In the genomic region with DNA sequence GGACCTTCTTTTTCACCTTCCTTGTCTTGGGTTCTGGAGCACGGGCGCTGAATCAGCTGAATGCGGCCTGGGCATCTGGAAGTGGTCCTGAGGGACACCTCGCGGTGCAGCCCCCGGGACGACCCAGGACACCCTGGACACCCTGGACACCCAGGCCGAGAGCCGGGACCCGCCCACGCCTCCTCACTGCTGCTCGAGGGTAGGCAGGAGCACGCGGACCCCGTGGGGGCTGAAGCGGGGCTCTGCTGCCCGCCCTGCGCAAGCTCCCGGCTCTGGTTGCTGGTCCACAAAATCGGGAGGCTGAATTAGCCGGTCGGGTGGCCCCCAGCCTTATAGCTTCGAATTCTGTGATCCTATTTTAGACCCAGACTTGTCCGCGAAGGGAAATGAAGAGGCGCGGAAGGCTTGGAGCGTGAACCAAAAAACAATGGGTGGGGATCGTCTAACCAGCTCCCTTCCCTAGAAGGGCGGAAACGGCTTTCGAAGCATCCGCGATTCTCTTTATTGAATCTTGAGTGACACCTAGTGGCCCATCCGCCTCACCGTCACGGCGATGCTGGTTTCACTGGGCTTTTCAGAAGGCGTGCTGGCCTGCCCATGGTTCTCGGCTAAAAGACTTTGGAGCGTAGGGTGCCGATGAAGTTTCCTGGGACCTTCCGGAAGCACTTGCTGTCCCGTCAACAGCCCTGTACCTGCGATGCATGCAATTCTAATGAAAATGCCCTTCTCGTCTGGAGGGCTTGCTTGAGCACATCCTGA, we compare ENCODE assay signal across 1 cellular context.
TF ChIP-seq lines count a peak whose summit lies in the region.

No MANE protein-coding gene starts in this region.

TF ChIP-seq in K562, 482 proteins besides CTCF, POLR2A, EP300 and RAD21 (continued from another document and continues in another):
- TF ChIP-seq, protein P1, sequence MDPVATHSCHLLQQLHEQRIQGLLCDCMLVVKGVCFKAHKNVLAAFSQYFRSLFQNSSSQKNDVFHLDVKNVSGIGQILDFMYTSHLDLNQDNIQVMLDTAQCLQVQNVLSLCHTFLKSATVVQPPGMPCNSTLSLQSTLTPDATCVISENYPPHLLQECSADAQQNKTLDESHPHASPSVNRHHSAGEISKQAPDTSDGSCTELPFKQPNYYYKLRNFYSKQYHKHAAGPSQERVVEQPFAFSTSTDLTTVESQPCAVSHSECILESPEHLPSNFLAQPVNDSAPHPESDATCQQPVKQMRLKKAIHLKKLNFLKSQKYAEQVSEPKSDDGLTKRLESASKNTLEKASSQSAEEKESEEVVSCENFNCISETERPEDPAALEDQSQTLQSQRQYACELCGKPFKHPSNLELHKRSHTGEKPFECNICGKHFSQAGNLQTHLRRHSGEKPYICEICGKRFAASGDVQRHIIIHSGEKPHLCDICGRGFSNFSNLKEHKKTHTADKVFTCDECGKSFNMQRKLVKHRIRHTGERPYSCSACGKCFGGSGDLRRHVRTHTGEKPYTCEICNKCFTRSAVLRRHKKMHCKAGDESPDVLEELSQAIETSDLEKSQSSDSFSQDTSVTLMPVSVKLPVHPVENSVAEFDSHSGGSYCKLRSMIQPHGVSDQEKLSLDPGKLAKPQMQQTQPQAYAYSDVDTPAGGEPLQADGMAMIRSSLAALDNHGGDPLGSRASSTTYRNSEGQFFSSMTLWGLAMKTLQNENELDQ (CRISPR knock-in tag; IDR thresholded peaks at IDR 0.05; ENCODE audit: borderline replicate concordance) = no peak
- TF ChIP-seq, protein P2, sequence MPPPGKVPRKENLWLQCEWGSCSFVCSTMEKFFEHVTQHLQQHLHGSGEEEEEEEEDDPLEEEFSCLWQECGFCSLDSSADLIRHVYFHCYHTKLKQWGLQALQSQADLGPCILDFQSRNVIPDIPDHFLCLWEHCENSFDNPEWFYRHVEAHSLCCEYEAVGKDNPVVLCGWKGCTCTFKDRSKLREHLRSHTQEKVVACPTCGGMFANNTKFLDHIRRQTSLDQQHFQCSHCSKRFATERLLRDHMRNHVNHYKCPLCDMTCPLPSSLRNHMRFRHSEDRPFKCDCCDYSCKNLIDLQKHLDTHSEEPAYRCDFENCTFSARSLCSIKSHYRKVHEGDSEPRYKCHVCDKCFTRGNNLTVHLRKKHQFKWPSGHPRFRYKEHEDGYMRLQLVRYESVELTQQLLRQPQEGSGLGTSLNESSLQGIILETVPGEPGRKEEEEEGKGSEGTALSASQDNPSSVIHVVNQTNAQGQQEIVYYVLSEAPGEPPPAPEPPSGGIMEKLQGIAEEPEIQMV (tag; conservative IDR thresholded peaks at IDR 0.05; ENCODE audit: low read depth) = no peak
- TF ChIP-seq TOE1 (IDR thresholded peaks at IDR 0.05; ENCODE audit: borderline replicate concordance) (no peak), TOE1 (CRISPR knock-in tag; IDR thresholded peaks at IDR 0.05; ENCODE audit: borderline replicate concordance, low read depth) (no peak), ZNF444 (CRISPR knock-in tag; IDR thresholded peaks at IDR 0.05) (no peak), RFX5 (IDR thresholded peaks at IDR 0.05; ENCODE audit: low read depth, low read length) (no peak), KDM4B (IDR thresholded peaks at IDR 0.05; ENCODE audit: borderline replicate concordance in 2 of 2, low read depth in 1 of 2) (no peak), E2F3 (CRISPR knock-in tag; IDR thresholded peaks at IDR 0.05) (no peak), NRF1 (conservative IDR thresholded peaks at IDR 0.05 in 1 of 2, IDR thresholded peaks at IDR 0.05 in 1 of 2) (peak; percentile 72 to 78), ZNF79 (CRISPR knock-in tag; IDR thresholded peaks at IDR 0.05; ENCODE audit: low read depth) (no peak), CBX1 (IDR thresholded peaks at IDR 0.05; ENCODE audit: low read depth) (no peak), ZNF695 (CRISPR knock-in tag; IDR thresholded peaks at IDR 0.05) (no peak), ZNF24 (IDR thresholded peaks at IDR 0.05) (no peak), ZBTB1 (CRISPR knock-in tag; IDR thresholded peaks at IDR 0.05; ENCODE audit: borderline replicate concordance, low read depth) (no peak), FOXJ2 (tag; IDR thresholded peaks at IDR 0.05) (no peak), NCOR1 (IDR thresholded peaks at IDR 0.05) (no peak), SRSF7 (optimal IDR thresholded peaks at IDR 0.05; ENCODE audit: low read depth, low read length) (no peak), CBX2 (IDR thresholded peaks at IDR 0.05; ENCODE audit: insufficient read depth, low read length, poor library complexity, severe bottlenecking) (no peak), HDAC8 (tag; IDR thresholded peaks at IDR 0.05) (no peak), DPF2 (IDR thresholded peaks at IDR 0.05) (no peak), GTF2F1 (IDR thresholded peaks at IDR 0.05; ENCODE audit: low read depth, low read length) (no peak), LEF1 (IDR thresholded peaks at IDR 0.05) (no peak), ZNF263 (CRISPR knock-in tag; IDR thresholded peaks at IDR 0.05; ENCODE audit: borderline replicate concordance) (no peak), CCAR2 (IDR thresholded peaks at IDR 0.05; ENCODE audit: low read depth, low read length) (no peak), ZNF311 (CRISPR knock-in tag; IDR thresholded peaks at IDR 0.05) (no peak), DIDO1 (tag; IDR thresholded peaks at IDR 0.05; ENCODE audit: low read depth) (no peak), MEF2D (tag; conservative IDR thresholded peaks at IDR 0.05; ENCODE audit: low read depth) (no peak), SAFB (IDR thresholded peaks at IDR 0.05; ENCODE audit: borderline replicate concordance, low read depth, low read length) (no peak), CC2D1A (IDR thresholded peaks at IDR 0.05) (no peak), SLC30A9 (CRISPR knock-in tag; IDR thresholded peaks at IDR 0.05) (no peak)
- TF ChIP-seq, protein P3, sequence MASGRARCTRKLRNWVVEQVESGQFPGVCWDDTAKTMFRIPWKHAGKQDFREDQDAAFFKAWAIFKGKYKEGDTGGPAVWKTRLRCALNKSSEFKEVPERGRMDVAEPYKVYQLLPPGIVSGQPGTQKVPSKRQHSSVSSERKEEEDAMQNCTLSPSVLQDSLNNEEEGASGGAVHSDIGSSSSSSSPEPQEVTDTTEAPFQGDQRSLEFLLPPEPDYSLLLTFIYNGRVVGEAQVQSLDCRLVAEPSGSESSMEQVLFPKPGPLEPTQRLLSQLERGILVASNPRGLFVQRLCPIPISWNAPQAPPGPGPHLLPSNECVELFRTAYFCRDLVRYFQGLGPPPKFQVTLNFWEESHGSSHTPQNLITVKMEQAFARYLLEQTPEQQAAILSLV (tag; IDR thresholded peaks at IDR 0.05) = no peak
- TF ChIP-seq, protein P4, sequence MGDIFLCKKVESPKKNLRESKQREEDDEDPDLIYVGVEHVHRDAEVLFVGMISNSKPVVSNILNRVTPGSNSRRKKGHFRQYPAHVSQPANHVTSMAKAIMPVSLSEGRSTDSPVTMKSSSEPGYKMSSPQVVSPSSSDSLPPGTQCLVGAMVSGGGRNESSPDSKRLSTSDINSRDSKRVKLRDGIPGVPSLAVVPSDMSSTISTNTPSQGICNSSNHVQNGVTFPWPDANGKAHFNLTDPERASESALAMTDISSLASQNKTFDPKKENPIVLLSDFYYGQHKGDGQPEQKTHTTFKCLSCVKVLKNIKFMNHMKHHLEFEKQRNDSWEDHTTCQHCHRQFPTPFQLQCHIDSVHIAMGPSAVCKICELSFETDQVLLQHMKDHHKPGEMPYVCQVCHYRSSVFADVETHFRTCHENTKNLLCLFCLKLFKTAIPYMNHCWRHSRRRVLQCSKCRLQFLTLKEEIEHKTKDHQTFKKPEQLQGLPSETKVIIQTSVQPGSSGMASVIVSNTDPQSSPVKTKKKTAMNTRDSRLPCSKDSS (IDR thresholded peaks at IDR 0.05; ENCODE audit: low read depth, partially characterized antibody) = no peak
- TF ChIP-seq, protein P5, sequence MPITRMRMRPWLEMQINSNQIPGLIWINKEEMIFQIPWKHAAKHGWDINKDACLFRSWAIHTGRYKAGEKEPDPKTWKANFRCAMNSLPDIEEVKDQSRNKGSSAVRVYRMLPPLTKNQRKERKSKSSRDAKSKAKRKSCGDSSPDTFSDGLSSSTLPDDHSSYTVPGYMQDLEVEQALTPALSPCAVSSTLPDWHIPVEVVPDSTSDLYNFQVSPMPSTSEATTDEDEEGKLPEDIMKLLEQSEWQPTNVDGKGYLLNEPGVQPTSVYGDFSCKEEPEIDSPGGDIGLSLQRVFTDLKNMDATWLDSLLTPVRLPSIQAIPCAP (CRISPR knock-in tag; IDR thresholded peaks at IDR 0.05; ENCODE audit: borderline replicate concordance) = no peak
- TF ChIP-seq, protein P6, sequence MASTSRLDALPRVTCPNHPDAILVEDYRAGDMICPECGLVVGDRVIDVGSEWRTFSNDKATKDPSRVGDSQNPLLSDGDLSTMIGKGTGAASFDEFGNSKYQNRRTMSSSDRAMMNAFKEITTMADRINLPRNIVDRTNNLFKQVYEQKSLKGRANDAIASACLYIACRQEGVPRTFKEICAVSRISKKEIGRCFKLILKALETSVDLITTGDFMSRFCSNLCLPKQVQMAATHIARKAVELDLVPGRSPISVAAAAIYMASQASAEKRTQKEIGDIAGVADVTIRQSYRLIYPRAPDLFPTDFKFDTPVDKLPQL (IDR thresholded peaks at IDR 0.05; ENCODE audit: extremely low read depth, insufficient read length) = no peak
- TF ChIP-seq, protein P7, sequence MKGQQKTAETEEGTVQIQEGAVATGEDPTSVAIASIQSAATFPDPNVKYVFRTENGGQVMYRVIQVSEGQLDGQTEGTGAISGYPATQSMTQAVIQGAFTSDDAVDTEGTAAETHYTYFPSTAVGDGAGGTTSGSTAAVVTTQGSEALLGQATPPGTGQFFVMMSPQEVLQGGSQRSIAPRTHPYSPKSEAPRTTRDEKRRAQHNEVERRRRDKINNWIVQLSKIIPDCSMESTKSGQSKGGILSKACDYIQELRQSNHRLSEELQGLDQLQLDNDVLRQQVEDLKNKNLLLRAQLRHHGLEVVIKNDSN (CRISPR knock-in tag; IDR thresholded peaks at IDR 0.05) = no peak
- TF ChIP-seq, protein P8, sequence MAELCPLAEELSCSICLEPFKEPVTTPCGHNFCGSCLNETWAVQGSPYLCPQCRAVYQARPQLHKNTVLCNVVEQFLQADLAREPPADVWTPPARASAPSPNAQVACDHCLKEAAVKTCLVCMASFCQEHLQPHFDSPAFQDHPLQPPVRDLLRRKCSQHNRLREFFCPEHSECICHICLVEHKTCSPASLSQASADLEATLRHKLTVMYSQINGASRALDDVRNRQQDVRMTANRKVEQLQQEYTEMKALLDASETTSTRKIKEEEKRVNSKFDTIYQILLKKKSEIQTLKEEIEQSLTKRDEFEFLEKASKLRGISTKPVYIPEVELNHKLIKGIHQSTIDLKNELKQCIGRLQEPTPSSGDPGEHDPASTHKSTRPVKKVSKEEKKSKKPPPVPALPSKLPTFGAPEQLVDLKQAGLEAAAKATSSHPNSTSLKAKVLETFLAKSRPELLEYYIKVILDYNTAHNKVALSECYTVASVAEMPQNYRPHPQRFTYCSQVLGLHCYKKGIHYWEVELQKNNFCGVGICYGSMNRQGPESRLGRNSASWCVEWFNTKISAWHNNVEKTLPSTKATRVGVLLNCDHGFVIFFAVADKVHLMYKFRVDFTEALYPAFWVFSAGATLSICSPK (IDR thresholded peaks at IDR 0.05; ENCODE audit: borderline replicate concordance) = no peak
- TF ChIP-seq, protein P9, sequence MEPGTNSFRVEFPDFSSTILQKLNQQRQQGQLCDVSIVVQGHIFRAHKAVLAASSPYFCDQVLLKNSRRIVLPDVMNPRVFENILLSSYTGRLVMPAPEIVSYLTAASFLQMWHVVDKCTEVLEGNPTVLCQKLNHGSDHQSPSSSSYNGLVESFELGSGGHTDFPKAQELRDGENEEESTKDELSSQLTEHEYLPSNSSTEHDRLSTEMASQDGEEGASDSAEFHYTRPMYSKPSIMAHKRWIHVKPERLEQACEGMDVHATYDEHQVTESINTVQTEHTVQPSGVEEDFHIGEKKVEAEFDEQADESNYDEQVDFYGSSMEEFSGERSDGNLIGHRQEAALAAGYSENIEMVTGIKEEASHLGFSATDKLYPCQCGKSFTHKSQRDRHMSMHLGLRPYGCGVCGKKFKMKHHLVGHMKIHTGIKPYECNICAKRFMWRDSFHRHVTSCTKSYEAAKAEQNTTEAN (CRISPR knock-in tag; IDR thresholded peaks at IDR 0.05) = no peak
- TF ChIP-seq, protein P10, sequence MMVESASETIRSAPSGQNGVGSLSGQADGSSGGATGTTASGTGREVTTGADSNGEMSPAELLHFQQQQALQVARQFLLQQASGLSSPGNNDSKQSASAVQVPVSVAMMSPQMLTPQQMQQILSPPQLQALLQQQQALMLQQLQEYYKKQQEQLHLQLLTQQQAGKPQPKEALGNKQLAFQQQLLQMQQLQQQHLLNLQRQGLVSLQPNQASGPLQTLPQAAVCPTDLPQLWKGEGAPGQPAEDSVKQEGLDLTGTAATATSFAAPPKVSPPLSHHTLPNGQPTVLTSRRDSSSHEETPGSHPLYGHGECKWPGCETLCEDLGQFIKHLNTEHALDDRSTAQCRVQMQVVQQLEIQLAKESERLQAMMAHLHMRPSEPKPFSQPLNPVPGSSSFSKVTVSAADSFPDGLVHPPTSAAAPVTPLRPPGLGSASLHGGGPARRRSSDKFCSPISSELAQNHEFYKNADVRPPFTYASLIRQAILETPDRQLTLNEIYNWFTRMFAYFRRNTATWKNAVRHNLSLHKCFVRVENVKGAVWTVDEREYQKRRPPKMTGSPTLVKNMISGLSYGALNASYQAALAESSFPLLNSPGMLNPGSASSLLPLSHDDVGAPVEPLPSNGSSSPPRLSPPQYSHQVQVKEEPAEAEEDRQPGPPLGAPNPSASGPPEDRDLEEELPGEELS (CRISPR knock-in tag; IDR thresholded peaks at IDR 0.05; ENCODE audit: borderline replicate concordance) = no peak
- TF ChIP-seq, protein P11, sequence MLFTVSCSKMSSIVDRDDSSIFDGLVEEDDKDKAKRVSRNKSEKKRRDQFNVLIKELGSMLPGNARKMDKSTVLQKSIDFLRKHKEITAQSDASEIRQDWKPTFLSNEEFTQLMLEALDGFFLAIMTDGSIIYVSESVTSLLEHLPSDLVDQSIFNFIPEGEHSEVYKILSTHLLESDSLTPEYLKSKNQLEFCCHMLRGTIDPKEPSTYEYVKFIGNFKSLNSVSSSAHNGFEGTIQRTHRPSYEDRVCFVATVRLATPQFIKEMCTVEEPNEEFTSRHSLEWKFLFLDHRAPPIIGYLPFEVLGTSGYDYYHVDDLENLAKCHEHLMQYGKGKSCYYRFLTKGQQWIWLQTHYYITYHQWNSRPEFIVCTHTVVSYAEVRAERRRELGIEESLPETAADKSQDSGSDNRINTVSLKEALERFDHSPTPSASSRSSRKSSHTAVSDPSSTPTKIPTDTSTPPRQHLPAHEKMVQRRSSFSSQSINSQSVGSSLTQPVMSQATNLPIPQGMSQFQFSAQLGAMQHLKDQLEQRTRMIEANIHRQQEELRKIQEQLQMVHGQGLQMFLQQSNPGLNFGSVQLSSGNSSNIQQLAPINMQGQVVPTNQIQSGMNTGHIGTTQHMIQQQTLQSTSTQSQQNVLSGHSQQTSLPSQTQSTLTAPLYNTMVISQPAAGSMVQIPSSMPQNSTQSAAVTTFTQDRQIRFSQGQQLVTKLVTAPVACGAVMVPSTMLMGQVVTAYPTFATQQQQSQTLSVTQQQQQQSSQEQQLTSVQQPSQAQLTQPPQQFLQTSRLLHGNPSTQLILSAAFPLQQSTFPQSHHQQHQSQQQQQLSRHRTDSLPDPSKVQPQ (CRISPR knock-in tag; IDR thresholded peaks at IDR 0.05; ENCODE audit: borderline replicate concordance) = no peak
- TF ChIP-seq, protein P12, sequence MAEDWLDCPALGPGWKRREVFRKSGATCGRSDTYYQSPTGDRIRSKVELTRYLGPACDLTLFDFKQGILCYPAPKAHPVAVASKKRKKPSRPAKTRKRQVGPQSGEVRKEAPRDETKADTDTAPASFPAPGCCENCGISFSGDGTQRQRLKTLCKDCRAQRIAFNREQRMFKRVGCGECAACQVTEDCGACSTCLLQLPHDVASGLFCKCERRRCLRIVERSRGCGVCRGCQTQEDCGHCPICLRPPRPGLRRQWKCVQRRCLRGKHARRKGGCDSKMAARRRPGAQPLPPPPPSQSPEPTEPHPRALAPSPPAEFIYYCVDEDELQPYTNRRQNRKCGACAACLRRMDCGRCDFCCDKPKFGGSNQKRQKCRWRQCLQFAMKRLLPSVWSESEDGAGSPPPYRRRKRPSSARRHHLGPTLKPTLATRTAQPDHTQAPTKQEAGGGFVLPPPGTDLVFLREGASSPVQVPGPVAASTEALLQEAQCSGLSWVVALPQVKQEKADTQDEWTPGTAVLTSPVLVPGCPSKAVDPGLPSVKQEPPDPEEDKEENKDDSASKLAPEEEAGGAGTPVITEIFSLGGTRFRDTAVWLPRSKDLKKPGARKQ (CRISPR knock-in tag; IDR thresholded peaks at IDR 0.05) = no peak
